In genomic region chr9:77440057-77440456, GRCh38 we compare ENCODE assay signal across 11 cellular contexts.
A peak's percentile ranks its signal among the peaks of the same experiment; 100 is the strongest.
DNase-seq lines count a peak whose midpoint lies in the region; ATAC-seq and TF ChIP-seq lines count a peak whose summit lies in the region.
"Had no signal": no experiment of that assay in that cellular context is flagged by ENCODE, and none has a peak within 500 bp of the region (broad histone marks: within the 10 kb centered on the region; RNA-seq: fewer than 3 reads in every experiment).

No MANE protein-coding gene starts in this region.

- no peaks in the 10 kb centered on the region for H3K4me1 Mint-ChIP-seq in endothelial cell (ENCODE audit: unreplicated experiment)
- H3K4me1 Mint-ChIP-seq: activated CD8-positive, alpha-beta memory T cell treated with anti-CD3 and anti-CD28 coated beads, Interleukin-2, amount 10 ng/mL, durations not matched to agents 7 days and 5 days had no signal

- H3K4me3 Mint-ChIP-seq in endothelial cell (ENCODE audit: unreplicated experiment) = no peak overlapping the region
- H3K4me3 Mint-ChIP-seq: activated CD8-positive, alpha-beta memory T cell treated with anti-CD3 and anti-CD28 coated beads, Interleukin-2, amount 10 ng/mL, durations not matched to agents 7 days and 5 days had no signal

- no peaks in the 10 kb centered on the region for H3K4me1 ChIP-seq in right atrium auricular region
- peaks cover 0 to 11% (median 0%) of the 10 kb centered on the region in 12 donors for H3K4me1 ChIP-seq in heart left ventricle
- H3K4me1 ChIP-seq in foreskin keratinocyte = no peaks in the 10 kb centered on the region

- TF ChIP-seq POLR2A in heart left ventricle (IDR thresholded peaks at IDR 0.05) = no peak

- DNase-seq in Right ventricle myocardium inferior (ENCODE audit: missing footprints) (no peak), right atrium auricular region (ENCODE audit: low spot score) (no peak), heart left ventricle (peak in 1 of 5 donors; percentile 58), endothelial cell (ENCODE audit: low spot score) (no peak), foreskin keratinocyte (no peak)
- DNase-seq in activated CD4-positive, alpha-beta T cell treated with anti-CD3 and anti-CD28 coated beads for 48 hours = no peak
- DNase-seq: ACHN; activated CD8-positive, alpha-beta memory T cell treated with anti-CD3 and anti-CD28 coated beads, Interleukin-2, amount 10 ng/mL, durations not matched to agents 7 days and 5 days had no signal

- ATAC-seq in Right ventricle myocardium inferior (peak; percentile 52), heart left ventricle (peak in 3 of 4 donors; percentile 33 to 59 (median 41)), foreskin keratinocyte (no peak), GM19324 (IDR thresholded peaks at IDR 0.05; ENCODE audit: low FRiP score, unreplicated experiment) (no peak)
- ATAC-seq: activated CD8-positive, alpha-beta memory T cell treated with anti-CD3 and anti-CD28 coated beads, Interleukin-2, amount 10 ng/mL, durations not matched to agents 7 days and 5 days had no signal

- no peak overlapping the region for H3K27ac Mint-ChIP-seq in endothelial cell (ENCODE audit: unreplicated experiment)
- H3K27ac Mint-ChIP-seq: activated CD8-positive, alpha-beta memory T cell treated with anti-CD3 and anti-CD28 coated beads, Interleukin-2, amount 10 ng/mL, durations not matched to agents 7 days and 5 days had no signal

- H3K36me3 Mint-ChIP-seq in endothelial cell (ENCODE audit: low read depth, unreplicated experiment) = peaks cover 3% of the 10 kb centered on the region
- H3K36me3 Mint-ChIP-seq: activated CD8-positive, alpha-beta memory T cell treated with anti-CD3 and anti-CD28 coated beads, Interleukin-2, amount 10 ng/mL, durations not matched to agents 7 days and 5 days had no signal

- intact Hi-C loops in Right ventricle myocardium inferior (cut with DNase I) = no loop called here
- intact Hi-C loops in heart left ventricle (cut with DNase I) = loop anchor here in 1 of 10 donors (10.0 kb wide), 1 partner anchor 685 kb away; no protein-coding TSS in a partner anchor

- no peak overlapping the region for H3K4me3 ChIP-seq in right atrium auricular region
- H3K4me3 ChIP-seq in heart left ventricle = peak overlapping the region in 1 of 12 donors; percentile 22

- H3K27me3 Mint-ChIP-seq in endothelial cell (ENCODE audit: unreplicated experiment) = peaks cover 3% of the 10 kb centered on the region

- no peak for TF ChIP-seq CTCF in right atrium auricular region (IDR thresholded peaks at IDR 0.05)
- no peak for TF ChIP-seq CTCF in heart left ventricle (IDR thresholded peaks at IDR 0.05)
- TF ChIP-seq CTCF in endothelial cell (IDR thresholded peaks at IDR 0.05; ENCODE audit: unreplicated experiment) = no peak
- no peak for TF ChIP-seq CTCF in foreskin keratinocyte (conservative IDR thresholded peaks at IDR 0.05)

- H3K27me3 ChIP-seq in right atrium auricular region (no peaks in the 10 kb centered on the region), heart left ventricle (no peaks in the 10 kb centered on the region), foreskin keratinocyte (no peaks in the 10 kb centered on the region)

- H3K9me3 Mint-ChIP-seq in endothelial cell (ENCODE audit: unreplicated experiment) = no peaks in the 10 kb centered on the region

- H3K27ac ChIP-seq in right atrium auricular region (no peak overlapping the region), heart left ventricle (peak overlapping the region in 4 of 12 donors; percentile 28 to 58 (median 50)), foreskin keratinocyte (no peak overlapping the region)
- H3K27ac ChIP-seq: KMS-11 had no signal

- H3K36me3 ChIP-seq in right atrium auricular region = no peaks in the 10 kb centered on the region
- H3K36me3 ChIP-seq in heart left ventricle = no peaks in the 10 kb centered on the region

- H3K9me3 ChIP-seq in right atrium auricular region (no peaks in the 10 kb centered on the region), heart left ventricle (no peaks in the 10 kb centered on the region)

- 26 to 32% (median 29%) methylated on average over 10 of the region's 10 CpGs for WGBS in heart left ventricle, 4 donors

TF ChIP-seq in PFSK-1, 5 proteins besides CTCF, POLR2A, EP300 and RAD21:
- TF ChIP-seq FOXP2 (optimal IDR thresholded peaks at IDR 0.05; ENCODE audit: borderline replicate concordance, extremely low read depth, extremely low read length, insufficient read depth) = peak; percentile 23
- TF ChIP-seq POLR2AphosphoS5 (IDR thresholded peaks at IDR 0.05; ENCODE audit: low read depth, low read length) = no peak
- no peak for TF ChIP-seq TAF1 (IDR thresholded peaks at IDR 0.05; ENCODE audit: borderline replicate concordance, insufficient read depth, low read length)
TF ChIP-seq in PFSK-1: peak in this region for 1.

Comparison
In these comparisons a context has a peak if more than half of its experiments do, and no peak if none do; other contexts are left out.
1. ATAC-seq: peak in Right ventricle myocardium inferior (single experiment) and heart left ventricle (3 of 4); none in foreskin keratinocyte (single experiment) and GM19324 (single experiment).